Comparison of ENCODE assay signal across 12 cellular contexts in genomic region chr2:227191367-227191766, GRCh38. TPM values are rescaled to one million over a fixed set of nuclear protein-coding genes. Genes with fewer than 3 reads are reported as not detected.
A peak's percentile ranks its signal among the peaks of the same experiment; 100 is the strongest.
DNase-seq lines count a peak whose midpoint lies in the region; ATAC-seq and TF ChIP-seq lines count a peak whose summit lies in the region.
"Had no signal": no experiment of that assay in that cellular context is flagged by ENCODE, and none has a peak within 500 bp of the region (broad histone marks: within the 10 kb centered on the region; RNA-seq: fewer than 3 reads in every experiment).

No MANE protein-coding gene starts in this region.

- TF ChIP-seq POLR2A in spleen (IDR thresholded peaks at IDR 0.05) = no peak

- H3K4me3 ChIP-seq in astrocyte of the spinal cord (ENCODE audit: low read depth, low read length) (no peak overlapping the region), psoas muscle (peak overlapping the region; percentile 14), spleen (no peak overlapping the region)
- H3K4me3 ChIP-seq: esophagus muscularis mucosa had no signal

- in situ Hi-C loops in astrocyte of the spinal cord (cut with HindIII; ENCODE audit: low sequenced_read_pairs) = no loop called here

- DNase-seq in H4 (ENCODE audit: low spot score) = peak; percentile 24
- peak; percentile 21 for DNase-seq in NCI-H510A (lab: John Stamatoyannopoulos, UW)
- DNase-seq in astrocyte of the spinal cord (ENCODE audit: low read depth, low spot score) = peak; percentile 35
- DNase-seq in psoas muscle = peak in 1 of 2 donors; percentile 55
- DNase-seq in spleen = no peak
- no peak for DNase-seq in MV-4-11 (lab: John Stamatoyannopoulos, UW)
- DNase-seq: activated CD8-positive, alpha-beta T cell treated with anti-CD3 and anti-CD28 coated beads, Interleukin-2, amount 10 ng/mL, durations not matched to agents 7 days and 5 days; activated naive CD4-positive, alpha-beta T cell; CD4-positive, alpha-beta memory T cell; NCI-H1436 treated with DMSO at 0.1 percent for 48 hours had no signal

- H3K36me3 ChIP-seq in psoas muscle (ENCODE audit: insufficient read depth in 1 of 2, low read depth in 1 of 2) = no peaks in the 10 kb centered on the region
- H3K36me3 ChIP-seq in spleen = no peaks in the 10 kb centered on the region
- H3K36me3 ChIP-seq: esophagus muscularis mucosa had no signal

- ATAC-seq in psoas muscle = peak; percentile 59 to 72 (median 69)
- no peak for ATAC-seq in activated CD4-positive, CD25-positive, alpha-beta regulatory T cell treated with anti-CD3 and anti-CD28 coated beads, Interleukin-2, amount 50 U/mL, for 24 hours
- ATAC-seq: activated CD8-positive, alpha-beta T cell treated with anti-CD3 and anti-CD28 coated beads, Interleukin-2, amount 10 ng/mL, durations not matched to agents 7 days and 5 days had no signal

- H3K4me1 ChIP-seq in psoas muscle (peaks cover 56% of the 10 kb centered on the region), spleen (peaks cover 0 to 5% (median 2%) of the 10 kb centered on the region in 6 donors)

- H3K27ac ChIP-seq in psoas muscle = peak overlapping the region; percentile 92
- no peak overlapping the region for H3K27ac ChIP-seq in spleen
- H3K27ac ChIP-seq: esophagus muscularis mucosa had no signal

- TF ChIP-seq CTCF in astrocyte of the spinal cord (IDR thresholded peaks at IDR 0.05; ENCODE audit: low read depth, low read length) (peak; percentile 15), psoas muscle (IDR thresholded peaks at IDR 0.05) (peak; percentile 35), spleen (IDR thresholded peaks at IDR 0.05 in 8 of 11, conservative IDR thresholded peaks at IDR 0.05 in 3 of 11) (no peak)

- H3K9me3 ChIP-seq in psoas muscle = no peaks in the 10 kb centered on the region
- no peaks in the 10 kb centered on the region for H3K9me3 ChIP-seq in spleen
- H3K9me3 ChIP-seq: esophagus muscularis mucosa had no signal

- 13 to 28% (median 21%) methylated on average over 3 of the region's 3 CpGs for WGBS in psoas muscle, 3 donors
- 68 to 81% (median 74%) methylated on average over 3 of the region's 3 CpGs for WGBS in spleen, 5 donors

- intact Hi-C loops in psoas muscle (cut with DNase I) (loop anchor here in 1 of 2 donors (2.0 kb wide), 1 partner anchor 27 kb away; the partner anchor contains the start of genes COL4A3 and COL4A4), spleen (cut with DNase I; ENCODE audit: low total_unique reads) (no loop called here)

- H3K27me3 ChIP-seq in psoas muscle (ENCODE audit: insufficient read depth in 3 of 3, low read length in 2 of 3) = no peaks in the 10 kb centered on the region
- no peaks in the 10 kb centered on the region for H3K27me3 ChIP-seq in spleen (replicated peaks in 1 of 7)
- H3K27me3 ChIP-seq: esophagus muscularis mucosa had no signal

RNA-seq across cellular contexts. Expression of gene COL4A3, which starts 26.9 kb away (rescaled TPM):
- not detected in 2 replicates for total RNA-seq in H4 (2014; rRNA removed; shearing (Covaris generic))
- total RNA-seq in psoas muscle (10 to 100 TPM in 2 of 4 donors, 1 to 10 TPM in 2; 5.5 to 29.4 (median 14.9) TPM), spleen (10 to 100 TPM; 15.1 to 38.5 (median 22.7) TPM)
- polyA plus RNA-seq in psoas muscle (1 to 10 TPM; 3.1 to 5.6 (median 3.8) TPM), spleen (10 to 100 TPM in 2 of 3 donors, 1 to 10 TPM in 1; 6.1 to 30.2 (median 26.9) TPM)
- total RNA-seq: activated CD8-positive, alpha-beta T cell treated with anti-CD3 and anti-CD28 coated beads, Interleukin-2, amount 10 ng/mL, durations not matched to agents 7 days and 5 days had no signal
- polyA plus RNA-seq: CD4-positive, alpha-beta memory T cell had no signal

RNA-seq across cellular contexts. Expression of gene COL4A4, which starts 27.4 kb away (rescaled TPM):
- 0.17 and 0.18 TPM in 2 replicates for total RNA-seq in H4 (2014; rRNA removed; shearing (Covaris generic))
- 10 to 100 TPM in 2 of 4 donors, 1 to 10 TPM in 2; 4.6 to 16.0 (median 10.3) TPM for total RNA-seq in psoas muscle
- polyA plus RNA-seq in psoas muscle = 1 to 10 TPM; 1.7 to 2.3 (median 2.0) TPM
- 1 to 10 TPM; 4.6 to 8.4 (median 5.9) TPM for total RNA-seq in spleen
- 1 to 10 TPM; 2.0 to 4.0 (median 2.6) TPM for polyA plus RNA-seq in spleen
- total RNA-seq: activated CD8-positive, alpha-beta T cell treated with anti-CD3 and anti-CD28 coated beads, Interleukin-2, amount 10 ng/mL, durations not matched to agents 7 days and 5 days had no signal

Comparison
In these comparisons a context has a peak if more than half of its experiments do, and no peak if none do; other contexts are left out.
1. DNase-seq: peak in H4 (single experiment), NCI-H510A (single experiment) and astrocyte of the spinal cord (single experiment); none in spleen (single experiment) and MV-4-11 (single experiment).
2. CTCF ChIP-seq: peak in astrocyte of the spinal cord (single experiment) and psoas muscle (single experiment); none in spleen (0 of 11).
3. ATAC-seq: peak in psoas muscle (4 of 4); none in activated CD4-positive, CD25-positive, alpha-beta regulatory T cell treated with anti-CD3 and anti-CD28 coated beads, Interleukin-2, amount 50 U/mL, for 24 hours (0 of 2).